ENCODE assay signal across 18 cellular contexts in the genomic region with DNA sequence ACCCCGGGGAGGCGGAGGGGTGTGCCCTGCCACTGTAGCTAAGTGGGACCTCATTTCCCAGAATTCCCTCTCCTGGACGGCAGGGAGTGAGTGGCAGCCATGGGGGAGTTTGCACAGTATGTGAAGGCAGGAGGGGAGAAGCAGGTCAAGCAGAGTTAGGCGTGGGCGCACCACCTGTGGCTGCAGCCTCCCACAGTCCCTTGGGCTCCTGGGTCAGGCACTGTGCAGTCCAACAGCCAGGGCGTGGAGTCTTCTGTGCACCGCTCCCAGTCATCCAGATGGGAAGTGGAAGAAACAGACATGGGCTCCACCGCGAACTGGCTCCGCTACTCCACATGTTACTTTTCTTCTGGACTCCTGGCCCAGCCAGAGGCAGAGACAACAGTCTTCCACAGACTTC.
DNase-seq lines count a peak whose midpoint lies in the region; ATAC-seq and TF ChIP-seq lines count a peak whose summit lies in the region.
"Had no signal": no experiment of that assay in that cellular context is flagged by ENCODE, and none has a peak within 500 bp of the region (broad histone marks: within the 10 kb centered on the region; RNA-seq: fewer than 3 reads in every experiment).

No MANE protein-coding gene starts in this region.

- H4K91ac ChIP-seq in mesenchymal stem cell (ENCODE audit: low read length): no peak overlapping the region

- H2BK15ac ChIP-seq in mesenchymal stem cell (ENCODE audit: low read depth, poor library complexity, severe bottlenecking): no peak overlapping the region

- TF ChIP-seq POLR2A in heart left ventricle (IDR thresholded peaks at IDR 0.05): no peak

- intact Hi-C loops in heart left ventricle (cut with DNase I) (no loop called here), sciatic nerve (cut with DNase I) (no loop called here)

- H3K4me3 ChIP-seq in HEK293 (ENCODE audit: low read depth, low read length) (no peak overlapping the region), heart left ventricle (no peak overlapping the region), mesenchymal stem cell (ENCODE audit: insufficient read depth in 1 of 2, low read depth in 1 of 2, low read length in 2 of 2) (peak overlapping the region in 1 of 2 experiments; percentile 48)
- H3K4me3 ChIP-seq: GM23338, SJSA1 had no signal

- no peak overlapping the region for H4K8ac ChIP-seq in mesenchymal stem cell (ENCODE audit: low read length)

- H3K27ac ChIP-seq in HEK293 (ENCODE audit: extremely low read depth, low read depth, low read length): no peak overlapping the region
- no peak overlapping the region for H3K27ac ChIP-seq in heart left ventricle
- no peak overlapping the region for H3K27ac ChIP-seq in mesenchymal stem cell (ENCODE audit: low read length, poor library complexity, severe bottlenecking)
- H3K27ac ChIP-seq: SJSA1 had no signal

- DNase-seq in DMS 273 (lab: John Stamatoyannopoulos, UW; ENCODE audit: unreplicated experiment) (peak; percentile 85), heart left ventricle (peak in 3 of 5 donors; percentile 20 to 53 (median 36)), sciatic nerve (ENCODE audit: low spot score) (no peak), mesenchymal stem cell (no peak)
- DNase-seq: CD4-positive, CD25-positive, alpha-beta regulatory T cell; DND-41; HCEC 1CT; Karpas-422; MV-4-11; NCI-H1105 treated with DMSO at 0.1 percent for 48 hours; NCI-H2029 treated with DMSO at 0.1 percent for 48 hours; NCI-H446 treated with DMSO at 0.1 percent for 48 hours; NK-92 treated with Interleukin-12 subunit alpha and Interleukin-12 subunit beta, amount 100 ng/mL, for 24 hours had no signal

- CTCF ChIA-PET in HEK293 (lab: Yijun Ruan, JAX): no interaction called here

- WGBS in heart left ventricle, 4 donors: 79 to 88% (median 84%) methylated on average over 9 to 10 of the region's 10 CpGs
- WGBS in mesenchymal stem cell: 88% methylated on average over 10 of the region's 10 CpGs

- ATAC-seq in heart left ventricle (peak in 3 of 4 donors; percentile 33 to 65 (median 64)), sciatic nerve (peak; percentile 76), HG03097 (IDR thresholded peaks at IDR 0.05; ENCODE audit: low FRiP score, unreplicated experiment) (no peak), HG02588 (IDR thresholded peaks at IDR 0.05; ENCODE audit: unreplicated experiment) (no peak)
- ATAC-seq: GM23338 had no signal

- H3K4me2 ChIP-seq in mesenchymal stem cell (ENCODE audit: low read length, poor library complexity, severe bottlenecking): no peak overlapping the region
- H3K4me2 ChIP-seq: GM23338 had no signal

- H3K18ac ChIP-seq in mesenchymal stem cell (ENCODE audit: low read depth in 1 of 2, low read length in 2 of 2): no peak overlapping the region

- TF ChIP-seq CTCF in HEK293 (tag by site-specific recombination; IDR thresholded peaks at IDR 0.05): no peak
- no peak for TF ChIP-seq CTCF in heart left ventricle (IDR thresholded peaks at IDR 0.05)

- H3K4ac ChIP-seq in mesenchymal stem cell (ENCODE audit: low read depth in 1 of 2, low read length in 2 of 2): no peak overlapping the region

- H3K9me3 ChIP-seq in HEK293 (ENCODE audit: control insufficient read depth, insufficient read depth, low read depth, low read length) (no peaks in the 10 kb centered on the region), heart left ventricle (no peaks in the 10 kb centered on the region), mesenchymal stem cell (ENCODE audit: control insufficient read depth, low read length) (no peaks in the 10 kb centered on the region)

- no peak overlapping the region for H3K9ac ChIP-seq in mesenchymal stem cell (ENCODE audit: low read length)

- H2BK12ac ChIP-seq in mesenchymal stem cell (ENCODE audit: low read length in 2 of 2): no peak overlapping the region

- H3K79me1 ChIP-seq in mesenchymal stem cell (replicated peaks; ENCODE audit: low read length, poor library complexity, severe bottlenecking): no peaks in the 10 kb centered on the region

- H2BK5ac ChIP-seq in mesenchymal stem cell (ENCODE audit: low read depth, low read length, poor library complexity, severe bottlenecking): no peak overlapping the region

- no peak overlapping the region for H2AK5ac ChIP-seq in mesenchymal stem cell (ENCODE audit: low read length, severe bottlenecking)

- H3K4me1 ChIP-seq in HEK293 (ENCODE audit: control insufficient read depth, insufficient read depth, low read length) (no peaks in the 10 kb centered on the region), heart left ventricle (no peaks in the 10 kb centered on the region), mesenchymal stem cell (ENCODE audit: control insufficient read depth, insufficient read depth, low read depth, low read length) (peaks cover 7% of the 10 kb centered on the region)
- H3K4me1 ChIP-seq: SJSA1 had no signal

- POLR2A ChIA-PET in HEK293 (lab: Yijun Ruan, JAX): no interaction called here

- H3K27me3 ChIP-seq in heart left ventricle: no peaks in the 10 kb centered on the region
- H3K27me3 ChIP-seq in mesenchymal stem cell (ENCODE audit: control insufficient read depth in 1 of 2, insufficient read depth in 1 of 2, low read length in 2 of 2): no peaks in the 10 kb centered on the region
- H3K27me3 ChIP-seq: SJSA1 had no signal

- no peak overlapping the region for H2AFZ ChIP-seq in mesenchymal stem cell (ENCODE audit: low read depth, low read length)
- H2AFZ ChIP-seq: GM23338 had no signal

- no peak overlapping the region for H3K23ac ChIP-seq in mesenchymal stem cell (ENCODE audit: low read length in 2 of 2)

- no peak overlapping the region for H3K14ac ChIP-seq in mesenchymal stem cell (ENCODE audit: low read length in 2 of 2)

- no peak overlapping the region for H2BK120ac ChIP-seq in mesenchymal stem cell (ENCODE audit: low read depth, low read length)

- H3K36me3 ChIP-seq in HEK293 (ENCODE audit: control insufficient read depth in 2 of 2, insufficient read depth in 1 of 2, low read length in 2 of 2) (peaks cover 0 to 5% of the 10 kb centered on the region in 2 experiments; a peak in 1 of 3 replicates), heart left ventricle (no peaks in the 10 kb centered on the region), mesenchymal stem cell (ENCODE audit: control insufficient read depth in 1 of 2, insufficient read depth in 2 of 2, low read depth in 1 of 2, low read length in 2 of 2) (peaks cover 0 to 3% of the 10 kb centered on the region in 2 experiments)
- H3K36me3 ChIP-seq: SJSA1 had no signal

TF ChIP-seq in HEK293, 187 proteins besides CTCF, POLR2A, EP300 and RAD21:
- TF ChIP-seq OVOL3 (tag by site-specific recombination; IDR thresholded peaks at IDR 0.05) (no peak), ZXDB (tag by site-specific recombination; IDR thresholded peaks at IDR 0.05) (no peak), EGR2 (tag by site-specific recombination; IDR thresholded peaks at IDR 0.05; ENCODE audit: low read depth) (peak; percentile 57), HOXD13 (CRISPR knock-in tag; IDR thresholded peaks at IDR 0.05; ENCODE audit: borderline replicate concordance) (no peak), ZFHX2 (tag by site-specific recombination; conservative IDR thresholded peaks at IDR 0.05) (peak; percentile 66), ZIC2 (tag by site-specific recombination; IDR thresholded peaks at IDR 0.05) (peak; percentile 68), ZNF785 (tag by site-specific recombination; IDR thresholded peaks at IDR 0.05) (no peak), ZNF174 (tag by site-specific recombination; IDR thresholded peaks at IDR 0.05) (no peak), SCRT2 (tag by site-specific recombination; IDR thresholded peaks at IDR 0.05) (peak; percentile 76), IKZF3 (tag by site-specific recombination; IDR thresholded peaks at IDR 0.05) (no peak), HOXA7 (CRISPR knock-in tag; IDR thresholded peaks at IDR 0.05; ENCODE audit: borderline replicate concordance) (no peak)
- TF ChIP-seq, protein P1, sequence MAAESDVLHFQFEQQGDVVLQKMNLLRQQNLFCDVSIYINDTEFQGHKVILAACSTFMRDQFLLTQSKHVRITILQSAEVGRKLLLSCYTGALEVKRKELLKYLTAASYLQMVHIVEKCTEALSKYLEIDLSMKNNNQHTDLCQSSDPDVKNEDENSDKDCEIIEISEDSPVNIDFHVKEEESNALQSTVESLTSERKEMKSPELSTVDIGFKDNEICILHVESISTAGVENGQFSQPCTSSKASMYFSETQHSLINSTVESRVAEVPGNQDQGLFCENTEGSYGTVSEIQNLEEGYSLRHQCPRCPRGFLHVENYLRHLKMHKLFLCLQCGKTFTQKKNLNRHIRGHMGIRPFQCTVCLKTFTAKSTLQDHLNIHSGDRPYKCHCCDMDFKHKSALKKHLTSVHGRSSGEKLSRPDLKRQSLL (tag by site-specific recombination; IDR thresholded peaks at IDR 0.05): no peak

Comparison
In these comparisons a context has a peak if more than half of its experiments do, and no peak if none do; other contexts are left out.
1. DNase-seq: peak in DMS 273 (single experiment) and heart left ventricle (3 of 5); none in sciatic nerve (single experiment) and mesenchymal stem cell (single experiment).
2. ATAC-seq: peak in heart left ventricle (3 of 4) and sciatic nerve (single experiment); none in HG03097 (single experiment) and HG02588 (single experiment).